10 cellular contexts compared by ENCODE assay signal in genomic region chr15:89837134-89837829, GRCh38. TPM values are rescaled to one million over a fixed set of nuclear protein-coding genes. Genes with fewer than 3 reads are reported as not detected.
DNase-seq lines count a peak whose midpoint lies in the region; ATAC-seq and TF ChIP-seq lines count a peak whose summit lies in the region.
"Had no signal": no experiment of that assay in that cellular context is flagged by ENCODE, and none has a peak within 500 bp of the region (broad histone marks: within the 10 kb centered on the region; RNA-seq: fewer than 3 reads in every experiment).

No MANE protein-coding gene starts in this region.

- H3K4me3 ChIP-seq in right atrium auricular region, result no peak overlapping the region
- H3K4me3 ChIP-seq in suprapubic skin, result peak overlapping the region; percentile 16
- no peak overlapping the region for H3K4me3 ChIP-seq in neural progenitor cell

- peaks cover 5% of the 10 kb centered on the region for H3K4me1 Mint-ChIP-seq in activated CD4-positive, alpha-beta T cell treated with anti-CD3 and anti-CD28 coated beads, Interleukin-2, amount 10 ng/mL, durations not matched to agents 24 days and 14 days
- H3K4me1 Mint-ChIP-seq in neural progenitor cell, result peaks cover 9% of the 10 kb centered on the region

- no peak for TF ChIP-seq POLR2A in suprapubic skin (IDR thresholded peaks at IDR 0.05)

- H3K27me3 ChIP-seq in right atrium auricular region (no peaks in the 10 kb centered on the region), suprapubic skin (no peaks in the 10 kb centered on the region), neural progenitor cell (no peaks in the 10 kb centered on the region)

- H3K9me3 ChIP-seq in right atrium auricular region, result no peaks in the 10 kb centered on the region
- H3K9me3 ChIP-seq in suprapubic skin, result no peaks in the 10 kb centered on the region
- H3K9me3 ChIP-seq in neural progenitor cell (ENCODE audit: low read depth), result no peaks in the 10 kb centered on the region

- intact Hi-C loops in activated CD4-positive, alpha-beta T cell treated with anti-CD3 and anti-CD28 coated beads, Interleukin-2, amount 10 ng/mL, durations not matched to agents 24 days and 14 days (cut with micrococcal nuclease), result no loop called here

- TF ChIP-seq CTCF in right atrium auricular region (IDR thresholded peaks at IDR 0.05), result no peak
- no peak for TF ChIP-seq CTCF in suprapubic skin (IDR thresholded peaks at IDR 0.05)
- no peak for TF ChIP-seq CTCF in neural progenitor cell (IDR thresholded peaks at IDR 0.05)

- no peaks in the 10 kb centered on the region for H3K9me3 Mint-ChIP-seq in activated CD4-positive, alpha-beta T cell treated with anti-CD3 and anti-CD28 coated beads, Interleukin-2, amount 10 ng/mL, durations not matched to agents 24 days and 14 days
- no peaks in the 10 kb centered on the region for H3K9me3 Mint-ChIP-seq in neural progenitor cell

- H3K27ac Mint-ChIP-seq in activated CD4-positive, alpha-beta T cell treated with anti-CD3 and anti-CD28 coated beads, Interleukin-2, amount 10 ng/mL, durations not matched to agents 24 days and 14 days, result no peak overlapping the region
- no peak overlapping the region for H3K27ac Mint-ChIP-seq in neural progenitor cell

- no peak for TF ChIP-seq EP300 in suprapubic skin (IDR thresholded peaks at IDR 0.05)

- peaks cover 0 to 23% of the 10 kb centered on the region in 2 donors for H3K4me1 ChIP-seq in right atrium auricular region
- H3K4me1 ChIP-seq in suprapubic skin, result peaks cover 58% of the 10 kb centered on the region
- no peaks in the 10 kb centered on the region for H3K4me1 ChIP-seq in neural progenitor cell

- H3K9ac ChIP-seq in neural progenitor cell, result no peak overlapping the region

- H3K27ac ChIP-seq in angular gyrus (ENCODE audit: low read depth, low read length) (peak overlapping the region; percentile 27), right atrium auricular region (peak overlapping the region in 1 of 2 donors; percentile 70), suprapubic skin (peak overlapping the region; percentile 96), neural progenitor cell (no peak overlapping the region)

- H3K4me3 Mint-ChIP-seq in activated CD4-positive, alpha-beta T cell treated with anti-CD3 and anti-CD28 coated beads, Interleukin-2, amount 10 ng/mL, durations not matched to agents 24 days and 14 days, result no peak overlapping the region
- H3K4me3 Mint-ChIP-seq in neural progenitor cell, result no peak overlapping the region

- DNase-seq in HT1080 (ENCODE audit: low read depth) (peak; percentile 50), right atrium auricular region (ENCODE audit: low spot score) (peak; percentile 43), suprapubic skin (ENCODE audit: low spot score in 2 of 2) (no peak), NCI-H2196 (lab: John Stamatoyannopoulos, UW; ENCODE audit: unreplicated experiment) (no peak), neural progenitor cell (ENCODE audit: low spot score) (no peak)
- no peak for DNase-seq in activated CD4-positive, alpha-beta T cell treated with anti-CD3 and anti-CD28 coated beads, Interleukin-2, amount 10 ng/mL, durations not matched to agents 24 days and 14 days
- DNase-seq: activated CD4-positive, alpha-beta T cell treated with anti-CD3 and anti-CD28 coated beads for 48 hours; posterior cingulate gyrus had no signal

- no peak for ATAC-seq in HG03520 (IDR thresholded peaks at IDR 0.05; ENCODE audit: unreplicated experiment)

- WGBS in suprapubic skin, result 36% methylated on average over 6 of the region's 6 CpGs

- H3K79me2 ChIP-seq in neural progenitor cell (ENCODE audit: low read depth), result no peaks in the 10 kb centered on the region

- no peak overlapping the region for H2AFZ ChIP-seq in neural progenitor cell (replicated peaks)

- no peak overlapping the region for H3K4me2 ChIP-seq in neural progenitor cell

- H3K36me3 Mint-ChIP-seq in activated CD4-positive, alpha-beta T cell treated with anti-CD3 and anti-CD28 coated beads, Interleukin-2, amount 10 ng/mL, durations not matched to agents 24 days and 14 days (ENCODE audit: low read depth), result peaks cover 25% of the 10 kb centered on the region
- H3K36me3 Mint-ChIP-seq in neural progenitor cell, result peaks cover 27% of the 10 kb centered on the region

- H4K20me1 ChIP-seq in neural progenitor cell (ENCODE audit: low read depth), result no peaks in the 10 kb centered on the region

- H3F3A ChIP-seq in neural progenitor cell (ENCODE audit: low read depth), result no peaks in the 10 kb centered on the region

- H3K27me3 Mint-ChIP-seq in activated CD4-positive, alpha-beta T cell treated with anti-CD3 and anti-CD28 coated beads, Interleukin-2, amount 10 ng/mL, durations not matched to agents 24 days and 14 days, result no peaks in the 10 kb centered on the region
- no peaks in the 10 kb centered on the region for H3K27me3 Mint-ChIP-seq in neural progenitor cell (ENCODE audit: insufficient read depth, low read depth)

- H3K36me3 ChIP-seq in right atrium auricular region (peaks cover 45% of the 10 kb centered on the region), suprapubic skin (peaks cover 30% of the 10 kb centered on the region), neural progenitor cell (no peaks in the 10 kb centered on the region)

RNA-seq across cellular contexts. Expression of gene ANPEP, which starts 22.6 kb away (rescaled TPM):
- 357 and 384 TPM in 2 replicates for total RNA-seq in HT1080 (2014; rRNA removed; shearing (Covaris generic))
- polyA plus RNA-seq in HT1080 (2015; cell fraction: cytosol; rRNA removed), result 340 and 361 TPM in 2 replicates
- polyA plus RNA-seq in HT1080 (2015; cell fraction: nucleus; rRNA removed), result 1,086 and 1,306 TPM in 2 replicates
- total RNA-seq in right atrium auricular region, result 10 to 100 TPM in 1 of 2 donors, 1 to 10 TPM in 1; 8.1 to 22.7 TPM
- 10 to 100 TPM; 14.2 to 25.1 (median 19.0) TPM for total RNA-seq in suprapubic skin
- total RNA-seq in activated CD4-positive, alpha-beta T cell treated with anti-CD3 and anti-CD28 coated beads, Interleukin-2, amount 10 ng/mL, durations not matched to agents 24 days and 14 days, result 0.80 and 0.89 TPM in 2 replicates
- 2.7 and 4.7 TPM in 2 replicates for total RNA-seq in neural progenitor cell (ENCODE audit: low replicate concordance)

RNA-seq across cellular contexts. Expression of gene AP3S2, which starts 56.5 kb away (rescaled TPM):
- total RNA-seq in HT1080 (2014; rRNA removed; shearing (Covaris generic)), result 21.1 and 25.4 TPM in 2 replicates
- polyA plus RNA-seq in HT1080 (2015; cell fraction: cytosol; rRNA removed), result 36.0 and 36.3 TPM in 2 replicates
- 21.6 and 28.6 TPM in 2 replicates for polyA plus RNA-seq in HT1080 (2015; cell fraction: nucleus; rRNA removed)
- total RNA-seq in right atrium auricular region, result 10 to 100 TPM; 42.1 to 65.9 TPM
- 10 to 100 TPM; 15.5 to 70.4 (median 28.4) TPM for total RNA-seq in suprapubic skin
- total RNA-seq in activated CD4-positive, alpha-beta T cell treated with anti-CD3 and anti-CD28 coated beads, Interleukin-2, amount 10 ng/mL, durations not matched to agents 24 days and 14 days, result 20.3 and 20.6 TPM in 2 replicates
- total RNA-seq in neural progenitor cell (ENCODE audit: low replicate concordance), result 75.3 and 77.1 TPM in 2 replicates

Comparison
In these comparisons a context has a peak if more than half of its experiments do, and no peak if none do; other contexts are left out.
1. DNase-seq: peak in HT1080 (single experiment) and right atrium auricular region (single experiment); none in suprapubic skin (0 of 2), NCI-H2196 (single experiment), activated CD4-positive, alpha-beta T cell treated with anti-CD3 and anti-CD28 coated beads, Interleukin-2, amount 10 ng/mL, durations not matched to agents 24 days and 14 days (single experiment) and neural progenitor cell (single experiment).
2. RNA of gene ANPEP, which starts 22.6 kb away (total RNA-seq): 357 to 384 TPM in HT1080; 14.2 to 25.1 TPM in suprapubic skin, 8.1 to 22.7 TPM in right atrium auricular region, 2.7 to 4.7 TPM in neural progenitor cell and 0.80 to 0.89 TPM in activated CD4-positive, alpha-beta T cell treated with anti-CD3 and anti-CD28 coated beads, Interleukin-2, amount 10 ng/mL, durations not matched to agents 24 days and 14 days; every median in the first group is over 10 times any median in the second.